18 cellular contexts compared by ENCODE assay signal in the genomic region with DNA sequence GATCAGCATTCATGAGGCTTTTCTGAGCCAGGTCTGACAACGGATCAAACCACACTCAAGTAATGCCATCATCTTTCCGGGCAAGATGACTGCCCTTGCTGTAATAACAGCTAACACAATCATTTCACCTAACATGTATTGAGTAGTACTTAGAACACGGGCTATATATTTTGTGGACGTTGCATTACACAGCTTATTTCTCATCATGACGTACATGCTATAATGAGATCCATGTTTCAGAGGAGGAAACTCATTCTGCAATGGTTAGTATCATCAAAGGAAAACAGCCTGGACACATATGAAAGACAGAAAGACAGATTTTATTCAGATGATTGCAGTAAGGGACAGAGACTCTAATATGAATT.
"Had no signal": no experiment of that assay in that cellular context is flagged by ENCODE, and none has a peak within 500 bp of the region (broad histone marks: within the 10 kb centered on the region; RNA-seq: fewer than 3 reads in every experiment).

No MANE protein-coding gene starts in this region.

- H3K4me3 Mint-ChIP-seq: activated CD8-positive, alpha-beta memory T cell treated with anti-CD3 and anti-CD28 coated beads, Interleukin-2, amount 10 ng/mL, durations not matched to agents 7 days and 5 days; activated naive CD4-positive, alpha-beta T cell treated with anti-CD3 and anti-CD28 coated beads, Interleukin-2, amount 50 U/mL, for 24 hours; activated T-cell treated with anti-CD3 and anti-CD28 coated beads, Interleukin-2, amount 50 U/mL, for 24 hours; brain; central memory CD8-positive, alpha-beta T cell; effector memory CD8-positive, alpha-beta T cell; stimulated activated effector memory CD8-positive, alpha-beta T cell treated with anti-CD3 and anti-CD28 coated beads, Interleukin-12 subunit alpha, Interleukin-12 subunit beta, amount 100 ng/mL, for 72 hours; T-helper 2 cell treated with Interferon-gamma antibody and Interleukin-4, amounts not matched to agents 5 μg/mL and 100 μg/mL, for 36 hours had no signal

- H3K27ac ChIP-seq: left ventricle myocardium inferior, right atrium auricular region, thyroid gland had no signal

- H3K4me3 ChIP-seq: heart right ventricle, left ventricle myocardium inferior, right atrium auricular region, thyroid gland had no signal

- H3K4me1 Mint-ChIP-seq: activated naive CD4-positive, alpha-beta T cell treated with anti-CD3 and anti-CD28 coated beads, Interleukin-2, amount 50 U/mL, for 24 hours; brain; central memory CD8-positive, alpha-beta T cell had no signal

- H3K27me3 ChIP-seq: heart right ventricle, right atrium auricular region, thyroid gland had no signal

- H3K27me3 Mint-ChIP-seq: activated CD8-positive, alpha-beta memory T cell treated with anti-CD3 and anti-CD28 coated beads, Interleukin-2, amount 10 ng/mL, durations not matched to agents 7 days and 5 days; brain had no signal

- H3K27ac Mint-ChIP-seq: activated CD8-positive, alpha-beta memory T cell treated with anti-CD3 and anti-CD28 coated beads, Interleukin-2, amount 10 ng/mL, durations not matched to agents 7 days and 5 days; activated naive CD4-positive, alpha-beta T cell treated with anti-CD3 and anti-CD28 coated beads, Interleukin-2, amount 50 U/mL, for 24 hours; activated T-cell treated with anti-CD3 and anti-CD28 coated beads, Interleukin-2, amount 50 U/mL, for 24 hours; brain; effector memory CD8-positive, alpha-beta T cell; stimulated activated effector memory CD8-positive, alpha-beta T cell treated with anti-CD3 and anti-CD28 coated beads, Interleukin-12 subunit alpha, Interleukin-12 subunit beta, amount 100 ng/mL, for 72 hours; T-helper 2 cell treated with Interferon-gamma antibody and Interleukin-4, amounts not matched to agents 5 μg/mL and 100 μg/mL, for 36 hours had no signal

- ATAC-seq: activated CD8-positive, alpha-beta memory T cell treated with anti-CD3 and anti-CD28 coated beads, Interleukin-2, amount 10 ng/mL, durations not matched to agents 7 days and 5 days; effector memory CD8-positive, alpha-beta T cell had no signal

- H3K9me3 ChIP-seq: heart right ventricle, left ventricle myocardium inferior, right atrium auricular region, thyroid gland had no signal

- DNase-seq: activated CD4-positive, alpha-beta T cell treated with anti-CD3 and anti-CD28 coated beads, Interleukin-2, amount 50 U/mL, for 4 hours; activated CD8-positive, alpha-beta memory T cell treated with anti-CD3 and anti-CD28 coated beads, Interleukin-2, amount 10 ng/mL, durations not matched to agents 7 days and 5 days; activated effector memory CD4-positive, alpha-beta T cell treated with Interleukin-2 at 50 U/mL for 16 hours; activated T-cell treated with anti-CD3 and anti-CD28 coated beads, Interleukin-2, amount 50 U/mL, for 24 hours; amniotic stem cell; effector memory CD8-positive, alpha-beta T cell; heart right ventricle; islet precursor cell; left ventricle myocardium inferior; posterior cingulate gyrus; small intestine; thyroid gland had no signal

- H3K36me3 ChIP-seq: heart right ventricle, left ventricle myocardium inferior, right atrium auricular region, thyroid gland had no signal

- H3K36me3 Mint-ChIP-seq: activated CD8-positive, alpha-beta memory T cell treated with anti-CD3 and anti-CD28 coated beads, Interleukin-2, amount 10 ng/mL, durations not matched to agents 7 days and 5 days; activated naive CD4-positive, alpha-beta T cell treated with anti-CD3 and anti-CD28 coated beads, Interleukin-2, amount 50 U/mL, for 24 hours; brain; stimulated activated effector memory CD8-positive, alpha-beta T cell treated with anti-CD3 and anti-CD28 coated beads, Interleukin-12 subunit alpha, Interleukin-12 subunit beta, amount 100 ng/mL, for 72 hours had no signal

- H3K9me3 Mint-ChIP-seq: activated naive CD4-positive, alpha-beta T cell treated with anti-CD3 and anti-CD28 coated beads, Interleukin-2, amount 50 U/mL, for 24 hours; activated T-cell treated with anti-CD3 and anti-CD28 coated beads, Interleukin-2, amount 50 U/mL, for 24 hours; central memory CD8-positive, alpha-beta T cell; effector memory CD8-positive, alpha-beta T cell; stimulated activated effector memory CD8-positive, alpha-beta T cell treated with anti-CD3 and anti-CD28 coated beads, Interleukin-12 subunit alpha, Interleukin-12 subunit beta, amount 100 ng/mL, for 72 hours; T-helper 2 cell treated with Interferon-gamma antibody and Interleukin-4, amounts not matched to agents 5 μg/mL and 100 μg/mL, for 36 hours had no signal

- H3K4me1 ChIP-seq: left ventricle myocardium inferior, right atrium auricular region, thyroid gland had no signal
